ENCODE assay signal across 18 cellular contexts in genomic region chr7:12066004-12066403, GRCh38.
A peak's percentile ranks its signal among the peaks of the same experiment; 100 is the strongest.
DNase-seq lines count a peak whose midpoint lies in the region; ATAC-seq and TF ChIP-seq lines count a peak whose summit lies in the region.
"Had no signal": no experiment of that assay in that cellular context is flagged by ENCODE, and none has a peak within 500 bp of the region (broad histone marks: within the 10 kb centered on the region; RNA-seq: fewer than 3 reads in every experiment).

No MANE protein-coding gene starts in this region.

- H3K4me3 ChIP-seq in mucosa of descending colon: no peak overlapping the region
- H3K4me3 ChIP-seq: BLaER1, ovary, transverse colon had no signal

- no peak overlapping the region for H3K4me3 Mint-ChIP-seq in activated naive CD8-positive, alpha-beta T cell treated with anti-CD3 and anti-CD28 coated beads, Interleukin-2, amount 50 U/mL, for 24 hours
- H3K4me3 Mint-ChIP-seq: activated B cell treated with CpG ODN at 0.5 μM for 24 hours; effector memory CD8-positive, alpha-beta T cell had no signal

- no peaks in the 10 kb centered on the region for H3K4me1 ChIP-seq in mucosa of descending colon (ENCODE audit: low read depth)
- H3K4me1 ChIP-seq: BLaER1, transverse colon had no signal

- H3K36me3 Mint-ChIP-seq in activated naive CD8-positive, alpha-beta T cell treated with anti-CD3 and anti-CD28 coated beads, Interleukin-2, amount 50 U/mL, for 24 hours (ENCODE audit: low read depth): no peaks in the 10 kb centered on the region

- intact Hi-C loops in mucosa of descending colon (cut with DNase I, micrococcal nuclease): loop anchor here (2.0 to 10.0 kb wide), 2 partner anchors 257 to 259 kb away; no protein-coding TSS in a partner anchor

- peak; percentile 58 for ATAC-seq in activated naive CD8-positive, alpha-beta T cell treated with anti-CD3 and anti-CD28 coated beads, Interleukin-2, amount 50 U/mL, for 24 hours
- ATAC-seq in mucosa of descending colon: peak; percentile 74
- ATAC-seq: effector memory CD8-positive, alpha-beta T cell; Right ventricle myocardium inferior had no signal

- no peaks in the 10 kb centered on the region for H3K9me3 ChIP-seq in mucosa of descending colon
- H3K9me3 ChIP-seq: BLaER1, ovary, transverse colon had no signal

- peaks cover 7% of the 10 kb centered on the region for H3K4me1 Mint-ChIP-seq in activated naive CD8-positive, alpha-beta T cell treated with anti-CD3 and anti-CD28 coated beads, Interleukin-2, amount 50 U/mL, for 24 hours

- no peaks in the 10 kb centered on the region for H3K9me3 Mint-ChIP-seq in activated naive CD8-positive, alpha-beta T cell treated with anti-CD3 and anti-CD28 coated beads, Interleukin-2, amount 50 U/mL, for 24 hours
- H3K9me3 Mint-ChIP-seq: activated B cell treated with CpG ODN at 0.5 μM for 24 hours; effector memory CD8-positive, alpha-beta T cell had no signal

- peak overlapping the region; percentile 24 for H3K27ac Mint-ChIP-seq in activated naive CD8-positive, alpha-beta T cell treated with anti-CD3 and anti-CD28 coated beads, Interleukin-2, amount 50 U/mL, for 24 hours
- H3K27ac Mint-ChIP-seq: activated B cell treated with CpG ODN at 0.5 μM for 24 hours; effector memory CD8-positive, alpha-beta T cell had no signal

- H3K36me3 ChIP-seq in mucosa of descending colon (ENCODE audit: low read depth): no peaks in the 10 kb centered on the region
- H3K36me3 ChIP-seq: BLaER1, ovary, transverse colon had no signal

- no peaks in the 10 kb centered on the region for H3K27me3 Mint-ChIP-seq in activated naive CD8-positive, alpha-beta T cell treated with anti-CD3 and anti-CD28 coated beads, Interleukin-2, amount 50 U/mL, for 24 hours
- H3K27me3 Mint-ChIP-seq: activated B cell treated with CpG ODN at 0.5 μM for 24 hours; effector memory CD8-positive, alpha-beta T cell had no signal

- DNase-seq in NCI-H2107 treated with DMSO at 0.1 percent for 48 hours (lab: John Stamatoyannopoulos, UW; ENCODE audit: unreplicated experiment) (peak; percentile 24), NCI-H2107 (lab: John Stamatoyannopoulos, UW) (no peak), HT1080 (ENCODE audit: low read depth) (peak; percentile 50), mucosa of descending colon (no peak), NCI-H1092 (lab: John Stamatoyannopoulos, UW) (no peak), NOMO-1 (lab: John Stamatoyannopoulos, UW; ENCODE audit: unreplicated experiment in 2 of 2) (no peak), ureter (ENCODE audit: low spot score) (no peak)
- no peak for DNase-seq in activated naive CD8-positive, alpha-beta T cell treated with anti-CD3 and anti-CD28 coated beads, Interleukin-2, amount 50 U/mL, for 24 hours
- DNase-seq: activated B cell treated with CpG ODN at 0.5 μM for 24 hours; activated CD8-positive, alpha-beta memory T cell treated with anti-CD3 and anti-CD28 coated beads, Interleukin-2, amount 50 U/mL, for 4 hours; caudate nucleus; DMS79; effector memory CD8-positive, alpha-beta T cell; ovary; stimulated activated CD4-positive, alpha-beta T cell treated with anti-CD3 and anti-CD28 coated beads, Interleukin-4, amount 100 ng/mL, for 4 hours; transverse colon had no signal

- no peak for TF ChIP-seq CTCF in mucosa of descending colon (IDR thresholded peaks at IDR 0.05)

Comparison
In these comparisons a context has a peak if more than half of its experiments do, and no peak if none do; other contexts are left out.
1. DNase-seq: peak in NCI-H2107 treated with DMSO at 0.1 percent for 48 hours (single experiment) and HT1080 (single experiment); none in NCI-H2107 (single experiment), activated naive CD8-positive, alpha-beta T cell treated with anti-CD3 and anti-CD28 coated beads, Interleukin-2, amount 50 U/mL, for 24 hours (single experiment), mucosa of descending colon (0 of 3), NCI-H1092 (single experiment), NOMO-1 (0 of 2) and ureter (single experiment).